Comparison of ENCODE assay signal across 16 cellular contexts in the genomic region with DNA sequence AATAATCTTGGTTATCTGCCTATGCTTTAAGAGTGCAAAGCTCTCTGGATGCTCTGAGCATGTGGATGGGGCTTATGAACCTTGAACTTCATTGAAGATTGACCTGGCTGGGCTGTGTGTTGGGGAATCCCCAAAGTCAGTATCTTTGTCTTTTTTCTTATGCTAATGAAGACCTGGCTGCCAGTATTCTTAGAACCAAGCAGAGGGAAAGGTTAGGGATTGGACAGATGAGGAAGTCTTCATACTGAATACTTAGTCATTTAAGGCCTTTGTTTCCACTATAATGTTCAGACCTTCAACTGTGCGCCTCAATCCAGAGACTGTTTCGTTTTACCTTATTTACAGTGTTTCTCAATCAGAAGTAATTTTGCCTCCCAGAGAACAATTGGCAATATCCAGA.
"Had no signal": no experiment of that assay in that cellular context is flagged by ENCODE, and none has a peak within 500 bp of the region (broad histone marks: within the 10 kb centered on the region; RNA-seq: fewer than 3 reads in every experiment).

No MANE protein-coding gene starts in this region.

- H3K27me3 Mint-ChIP-seq: activated B cell treated with CpG ODN at 0.5 μM for 24 hours; activated CD4-positive, alpha-beta T cell treated with anti-CD3 and anti-CD28 coated beads, Interleukin-2, amount 10 ng/mL, durations not matched to agents 24 days and 14 days; activated naive CD8-positive, alpha-beta T cell; effector memory CD8-positive, alpha-beta T cell; stimulated activated naive CD8-positive, alpha-beta T cell treated with anti-CD3 and anti-CD28 coated beads, Interleukin-15, Interleukin-2, amounts not matched to agents 100 ng/mL and 50 ng/mL, for 24 hours; type B pancreatic cell had no signal

- H3K36me3 Mint-ChIP-seq: memory B cell had no signal

- DNase-seq: activated B cell treated with CpG ODN at 0.5 μM for 24 hours; activated CD4-positive, alpha-beta T cell treated with anti-CD3 and anti-CD28 coated beads, Interleukin-2, amount 10 ng/mL, durations not matched to agents 24 days and 14 days; activated CD8-positive, alpha-beta memory T cell treated with anti-CD3 and anti-CD28 coated beads, Interleukin-2, amount 50 U/mL, for 4 hours; activated gamma-delta T cell; activated T-cell treated with anti-CD3 and anti-CD28 coated beads, Interleukin-2, amount 50 U/mL, for 48 hours; amygdala; effector memory CD8-positive, alpha-beta T cell; islet precursor cell; occipital lobe; retina; stimulated activated CD8-positive, alpha-beta memory T cell treated with anti-CD3 and anti-CD28 coated beads, Interleukin-4, amount 100 ng/mL, for 48 hours had no signal

- H3K9me3 Mint-ChIP-seq: activated B cell treated with CpG ODN at 0.5 μM for 24 hours; activated CD4-positive, alpha-beta T cell treated with anti-CD3 and anti-CD28 coated beads, Interleukin-2, amount 10 ng/mL, durations not matched to agents 24 days and 14 days; effector memory CD8-positive, alpha-beta T cell; memory B cell; stimulated activated naive CD8-positive, alpha-beta T cell treated with anti-CD3 and anti-CD28 coated beads, Interleukin-15, Interleukin-2, amounts not matched to agents 100 ng/mL and 50 ng/mL, for 24 hours; T-helper 2 cell treated with Interferon-gamma antibody and Interleukin-4, amounts not matched to agents 5 μg/mL and 100 μg/mL, for 36 hours; type B pancreatic cell had no signal

- ATAC-seq: effector memory CD8-positive, alpha-beta T cell had no signal

- H3K4me1 Mint-ChIP-seq: activated B cell treated with CpG ODN at 0.5 μM for 24 hours had no signal

- H3K4me3 Mint-ChIP-seq: activated B cell treated with CpG ODN at 0.5 μM for 24 hours; activated CD4-positive, alpha-beta T cell treated with anti-CD3 and anti-CD28 coated beads, Interleukin-2, amount 10 ng/mL, durations not matched to agents 24 days and 14 days; activated naive CD8-positive, alpha-beta T cell; effector memory CD8-positive, alpha-beta T cell; memory B cell; stimulated activated naive CD8-positive, alpha-beta T cell treated with anti-CD3 and anti-CD28 coated beads, Interleukin-15, Interleukin-2, amounts not matched to agents 100 ng/mL and 50 ng/mL, for 24 hours; T-helper 2 cell treated with Interferon-gamma antibody and Interleukin-4, amounts not matched to agents 5 μg/mL and 100 μg/mL, for 36 hours; type B pancreatic cell had no signal

- H3K27ac Mint-ChIP-seq: activated B cell treated with CpG ODN at 0.5 μM for 24 hours; activated CD4-positive, alpha-beta T cell treated with anti-CD3 and anti-CD28 coated beads, Interleukin-2, amount 10 ng/mL, durations not matched to agents 24 days and 14 days; activated naive CD8-positive, alpha-beta T cell; effector memory CD8-positive, alpha-beta T cell; memory B cell; stimulated activated naive CD8-positive, alpha-beta T cell treated with anti-CD3 and anti-CD28 coated beads, Interleukin-15, Interleukin-2, amounts not matched to agents 100 ng/mL and 50 ng/mL, for 24 hours; T-helper 2 cell treated with Interferon-gamma antibody and Interleukin-4, amounts not matched to agents 5 μg/mL and 100 μg/mL, for 36 hours; type B pancreatic cell had no signal
